1 cellular context compared by ENCODE assay signal in the genomic region with DNA sequence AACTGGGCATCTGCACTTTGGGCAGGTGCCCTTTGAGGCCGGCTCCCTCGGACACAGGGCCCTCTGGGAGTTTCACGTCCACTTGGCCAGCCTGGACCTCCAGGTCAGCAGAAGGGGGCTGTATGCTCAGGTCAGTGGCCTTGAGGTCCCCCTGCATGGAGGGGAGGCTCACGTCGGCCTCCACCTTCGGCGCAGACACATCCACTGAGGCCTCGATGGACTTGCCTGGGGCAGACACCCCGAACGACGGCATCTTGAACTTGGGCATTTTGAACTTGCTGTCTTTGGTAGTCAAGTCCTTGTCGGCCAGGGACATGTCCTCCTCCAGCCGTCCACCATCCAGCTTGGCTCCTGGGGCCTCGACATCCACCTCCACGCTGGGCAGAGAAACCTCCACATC. TPM values are rescaled to one million over a fixed set of nuclear protein-coding genes. Genes with fewer than 3 reads are reported as not detected.
"Had no signal": no experiment of that assay in that cellular context is flagged by ENCODE, and none has a peak within 500 bp of the region (broad histone marks: within the 10 kb centered on the region; RNA-seq: fewer than 3 reads in every experiment).

No MANE protein-coding gene starts in this region.

RNA-seq across cellular contexts. Expression of gene PLD4, which starts 26.0 kb away (rescaled TPM):
- total RNA-seq: G401 had no signal
